2 cellular contexts compared by ENCODE assay signal in the genomic region with DNA sequence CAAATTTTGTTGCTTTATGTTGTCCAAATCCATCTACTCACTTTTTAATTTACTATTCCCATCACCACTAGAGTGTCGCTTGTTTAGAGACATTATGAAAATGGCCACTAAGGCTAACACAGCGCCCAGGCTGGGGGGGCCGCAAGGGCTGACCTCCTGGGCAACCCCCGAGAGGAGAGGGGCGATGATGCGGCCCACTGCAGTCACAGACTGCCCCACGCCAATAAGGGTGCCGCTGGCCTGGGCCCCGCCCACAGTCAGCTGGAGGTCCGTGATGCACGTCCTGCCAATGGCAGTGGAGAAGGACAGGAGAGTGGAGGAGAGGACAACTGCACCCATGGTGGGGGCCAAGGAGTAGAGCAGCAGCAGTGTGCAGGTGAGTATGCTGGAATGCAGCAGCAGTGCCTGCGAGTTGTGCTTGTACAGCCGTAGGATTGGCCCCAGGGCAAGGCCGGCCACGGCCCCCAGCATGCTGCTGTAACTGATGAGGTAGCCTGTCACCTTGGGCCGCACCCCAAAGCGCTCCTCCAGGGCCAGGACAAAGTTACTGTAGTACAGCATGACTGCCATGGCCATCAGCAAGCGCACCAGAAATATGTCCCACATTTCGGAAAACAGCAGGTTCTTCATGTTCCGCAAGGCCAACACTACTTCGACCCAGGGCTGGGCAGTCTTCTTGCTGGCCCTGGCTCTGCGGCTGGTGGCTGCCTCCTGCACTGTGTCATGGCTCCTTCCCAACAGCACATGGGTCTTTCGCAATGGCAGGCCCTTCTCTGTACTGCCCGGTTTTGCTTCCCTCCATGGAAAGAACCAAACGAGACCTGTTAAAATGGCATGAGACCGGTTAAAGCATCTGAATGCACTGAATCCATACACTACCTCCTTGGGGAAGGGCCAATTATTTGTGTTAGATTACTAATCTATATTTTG.
TF ChIP-seq lines count a peak whose summit lies in the region.

No MANE protein-coding gene starts in this region.

TF ChIP-seq in GM23338, 12 proteins besides CTCF, POLR2A, EP300 and RAD21 (continued from another document and continues in another):
- TF ChIP-seq EZH2phosphoT487 (IDR thresholded peaks at IDR 0.05; ENCODE audit: unreplicated experiment) (no peak), STAT1 (IDR thresholded peaks at IDR 0.05; ENCODE audit: unreplicated experiment) (no peak), EZH2 (IDR thresholded peaks at IDR 0.05; ENCODE audit: low read depth, unreplicated experiment) (no peak)
- TF ChIP-seq, protein P1, sequence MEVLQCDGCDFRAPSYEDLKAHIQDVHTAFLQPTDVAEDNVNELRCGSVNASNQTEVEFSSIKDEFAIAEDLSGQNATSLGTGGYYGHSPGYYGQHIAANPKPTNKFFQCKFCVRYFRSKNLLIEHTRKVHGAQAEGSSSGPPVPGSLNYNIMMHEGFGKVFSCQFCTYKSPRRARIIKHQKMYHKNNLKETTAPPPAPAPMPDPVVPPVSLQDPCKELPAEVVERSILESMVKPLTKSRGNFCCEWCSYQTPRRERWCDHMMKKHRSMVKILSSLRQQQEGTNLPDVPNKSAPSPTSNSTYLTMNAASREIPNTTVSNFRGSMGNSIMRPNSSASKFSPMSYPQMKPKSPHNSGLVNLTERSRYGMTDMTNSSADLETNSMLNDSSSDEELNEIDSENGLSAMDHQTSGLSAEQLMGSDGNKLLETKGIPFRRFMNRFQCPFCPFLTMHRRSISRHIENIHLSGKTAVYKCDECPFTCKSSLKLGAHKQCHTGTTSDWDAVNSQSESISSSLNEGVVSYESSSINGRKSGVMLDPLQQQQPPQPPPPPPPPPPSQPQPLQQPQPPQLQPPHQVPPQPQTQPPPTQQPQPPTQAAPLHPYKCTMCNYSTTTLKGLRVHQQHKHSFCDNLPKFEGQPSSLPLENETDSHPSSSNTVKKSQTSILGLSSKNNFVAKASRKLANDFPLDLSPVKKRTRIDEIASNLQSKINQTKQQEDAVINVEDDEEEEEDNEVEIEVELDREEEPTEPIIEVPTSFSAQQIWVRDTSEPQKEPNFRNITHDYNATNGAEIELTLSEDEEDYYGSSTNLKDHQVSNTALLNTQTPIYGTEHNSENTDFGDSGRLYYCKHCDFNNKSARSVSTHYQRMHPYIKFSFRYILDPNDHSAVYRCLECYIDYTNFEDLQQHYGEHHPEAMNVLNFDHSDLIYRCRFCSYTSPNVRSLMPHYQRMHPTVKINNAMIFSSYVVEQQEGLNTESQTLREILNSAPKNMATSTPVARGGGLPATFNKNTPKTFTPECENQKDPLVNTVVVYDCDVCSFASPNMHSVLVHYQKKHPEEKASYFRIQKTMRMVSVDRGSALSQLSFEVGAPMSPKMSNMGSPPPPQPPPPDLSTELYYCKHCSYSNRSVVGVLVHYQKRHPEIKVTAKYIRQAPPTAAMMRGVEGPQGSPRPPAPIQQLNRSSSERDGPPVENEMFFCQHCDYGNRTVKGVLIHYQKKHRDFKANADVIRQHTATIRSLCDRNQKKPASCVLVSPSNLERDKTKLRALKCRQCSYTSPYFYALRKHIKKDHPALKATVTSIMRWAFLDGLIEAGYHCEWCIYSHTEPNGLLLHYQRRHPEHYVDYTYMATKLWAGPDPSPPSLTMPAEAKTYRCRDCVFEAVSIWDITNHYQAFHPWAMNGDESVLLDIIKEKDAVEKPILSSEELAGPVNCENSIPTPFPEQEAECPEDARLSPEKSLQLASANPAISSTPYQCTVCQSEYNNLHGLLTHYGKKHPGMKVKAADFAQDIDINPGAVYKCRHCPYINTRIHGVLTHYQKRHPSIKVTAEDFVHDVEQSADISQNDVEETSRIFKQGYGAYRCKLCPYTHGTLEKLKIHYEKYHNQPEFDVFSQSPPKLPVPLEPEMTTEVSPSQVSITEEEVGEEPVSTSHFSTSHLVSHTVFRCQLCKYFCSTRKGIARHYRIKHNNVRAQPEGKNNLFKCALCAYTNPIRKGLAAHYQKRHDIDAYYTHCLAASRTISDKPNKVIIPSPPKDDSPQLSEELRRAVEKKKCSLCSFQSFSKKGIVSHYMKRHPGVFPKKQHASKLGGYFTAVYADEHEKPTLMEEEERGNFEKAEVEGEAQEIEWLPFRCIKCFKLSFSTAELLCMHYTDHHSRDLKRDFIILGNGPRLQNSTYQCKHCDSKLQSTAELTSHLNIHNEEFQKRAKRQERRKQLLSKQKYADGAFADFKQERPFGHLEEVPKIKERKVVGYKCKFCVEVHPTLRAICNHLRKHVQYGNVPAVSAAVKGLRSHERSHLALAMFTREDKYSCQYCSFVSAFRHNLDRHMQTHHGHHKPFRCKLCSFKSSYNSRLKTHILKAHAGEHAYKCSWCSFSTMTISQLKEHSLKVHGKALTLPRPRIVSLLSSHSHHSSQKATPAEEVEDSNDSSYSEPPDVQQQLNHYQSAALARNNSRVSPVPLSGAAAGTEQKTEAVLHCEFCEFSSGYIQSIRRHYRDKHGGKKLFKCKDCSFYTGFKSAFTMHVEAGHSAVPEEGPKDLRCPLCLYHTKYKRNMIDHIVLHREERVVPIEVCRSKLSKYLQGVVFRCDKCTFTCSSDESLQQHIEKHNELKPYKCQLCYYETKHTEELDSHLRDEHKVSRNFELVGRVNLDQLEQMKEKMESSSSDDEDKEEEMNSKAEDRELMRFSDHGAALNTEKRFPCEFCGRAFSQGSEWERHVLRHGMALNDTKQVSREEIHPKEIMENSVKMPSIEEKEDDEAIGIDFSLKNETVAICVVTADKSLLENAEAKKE (CRISPR knock-in tag; IDR thresholded peaks at IDR 0.05) = no peak
- TF ChIP-seq, protein P2, sequence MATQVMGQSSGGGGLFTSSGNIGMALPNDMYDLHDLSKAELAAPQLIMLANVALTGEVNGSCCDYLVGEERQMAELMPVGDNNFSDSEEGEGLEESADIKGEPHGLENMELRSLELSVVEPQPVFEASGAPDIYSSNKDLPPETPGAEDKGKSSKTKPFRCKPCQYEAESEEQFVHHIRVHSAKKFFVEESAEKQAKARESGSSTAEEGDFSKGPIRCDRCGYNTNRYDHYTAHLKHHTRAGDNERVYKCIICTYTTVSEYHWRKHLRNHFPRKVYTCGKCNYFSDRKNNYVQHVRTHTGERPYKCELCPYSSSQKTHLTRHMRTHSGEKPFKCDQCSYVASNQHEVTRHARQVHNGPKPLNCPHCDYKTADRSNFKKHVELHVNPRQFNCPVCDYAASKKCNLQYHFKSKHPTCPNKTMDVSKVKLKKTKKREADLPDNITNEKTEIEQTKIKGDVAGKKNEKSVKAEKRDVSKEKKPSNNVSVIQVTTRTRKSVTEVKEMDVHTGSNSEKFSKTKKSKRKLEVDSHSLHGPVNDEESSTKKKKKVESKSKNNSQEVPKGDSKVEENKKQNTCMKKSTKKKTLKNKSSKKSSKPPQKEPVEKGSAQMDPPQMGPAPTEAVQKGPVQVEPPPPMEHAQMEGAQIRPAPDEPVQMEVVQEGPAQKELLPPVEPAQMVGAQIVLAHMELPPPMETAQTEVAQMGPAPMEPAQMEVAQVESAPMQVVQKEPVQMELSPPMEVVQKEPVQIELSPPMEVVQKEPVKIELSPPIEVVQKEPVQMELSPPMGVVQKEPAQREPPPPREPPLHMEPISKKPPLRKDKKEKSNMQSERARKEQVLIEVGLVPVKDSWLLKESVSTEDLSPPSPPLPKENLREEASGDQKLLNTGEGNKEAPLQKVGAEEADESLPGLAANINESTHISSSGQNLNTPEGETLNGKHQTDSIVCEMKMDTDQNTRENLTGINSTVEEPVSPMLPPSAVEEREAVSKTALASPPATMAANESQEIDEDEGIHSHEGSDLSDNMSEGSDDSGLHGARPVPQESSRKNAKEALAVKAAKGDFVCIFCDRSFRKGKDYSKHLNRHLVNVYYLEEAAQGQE (IDR thresholded peaks at IDR 0.05; ENCODE audit: unreplicated experiment) = no peak
- TF ChIP-seq, protein P3, sequence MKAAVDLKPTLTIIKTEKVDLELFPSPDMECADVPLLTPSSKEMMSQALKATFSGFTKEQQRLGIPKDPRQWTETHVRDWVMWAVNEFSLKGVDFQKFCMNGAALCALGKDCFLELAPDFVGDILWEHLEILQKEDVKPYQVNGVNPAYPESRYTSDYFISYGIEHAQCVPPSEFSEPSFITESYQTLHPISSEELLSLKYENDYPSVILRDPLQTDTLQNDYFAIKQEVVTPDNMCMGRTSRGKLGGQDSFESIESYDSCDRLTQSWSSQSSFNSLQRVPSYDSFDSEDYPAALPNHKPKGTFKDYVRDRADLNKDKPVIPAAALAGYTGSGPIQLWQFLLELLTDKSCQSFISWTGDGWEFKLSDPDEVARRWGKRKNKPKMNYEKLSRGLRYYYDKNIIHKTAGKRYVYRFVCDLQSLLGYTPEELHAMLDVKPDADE (IDR thresholded peaks at IDR 0.05) = no peak

TF ChIP-seq in HepG2, 621 proteins besides CTCF, POLR2A, EP300 and RAD21:
- TF ChIP-seq NRL (CRISPR knock-in tag; IDR thresholded peaks at IDR 0.05; ENCODE audit: borderline replicate concordance) (0 out of 2 replicates have a peak, but pooled peaks have one; percentile 46), CEBPG (CRISPR knock-in tag; IDR thresholded peaks at IDR 0.05) (peak; percentile 34; the same call in 1 of the 2 replicates), PHF5A (CRISPR knock-in tag; IDR thresholded peaks at IDR 0.05; ENCODE audit: low read depth, unreplicated experiment) (no peak), CEBPB (IDR thresholded peaks at IDR 0.05; ENCODE audit: borderline replicate concordance, low read depth, low read length) (peak; percentile 86), SRSF1 (optimal IDR thresholded peaks at IDR 0.05; ENCODE audit: low read depth, low read length) (peak; percentile 43), ZNF484 (CRISPR knock-in tag; IDR thresholded peaks at IDR 0.05; ENCODE audit: borderline replicate concordance, low read depth) (no peak), AGO2 (optimal IDR thresholded peaks at IDR 0.05; ENCODE audit: low read depth, low read length) (peak; percentile 25), ZNF768 (CRISPR knock-in tag; IDR thresholded peaks at IDR 0.05) (no peak)
- TF ChIP-seq, protein P4, sequence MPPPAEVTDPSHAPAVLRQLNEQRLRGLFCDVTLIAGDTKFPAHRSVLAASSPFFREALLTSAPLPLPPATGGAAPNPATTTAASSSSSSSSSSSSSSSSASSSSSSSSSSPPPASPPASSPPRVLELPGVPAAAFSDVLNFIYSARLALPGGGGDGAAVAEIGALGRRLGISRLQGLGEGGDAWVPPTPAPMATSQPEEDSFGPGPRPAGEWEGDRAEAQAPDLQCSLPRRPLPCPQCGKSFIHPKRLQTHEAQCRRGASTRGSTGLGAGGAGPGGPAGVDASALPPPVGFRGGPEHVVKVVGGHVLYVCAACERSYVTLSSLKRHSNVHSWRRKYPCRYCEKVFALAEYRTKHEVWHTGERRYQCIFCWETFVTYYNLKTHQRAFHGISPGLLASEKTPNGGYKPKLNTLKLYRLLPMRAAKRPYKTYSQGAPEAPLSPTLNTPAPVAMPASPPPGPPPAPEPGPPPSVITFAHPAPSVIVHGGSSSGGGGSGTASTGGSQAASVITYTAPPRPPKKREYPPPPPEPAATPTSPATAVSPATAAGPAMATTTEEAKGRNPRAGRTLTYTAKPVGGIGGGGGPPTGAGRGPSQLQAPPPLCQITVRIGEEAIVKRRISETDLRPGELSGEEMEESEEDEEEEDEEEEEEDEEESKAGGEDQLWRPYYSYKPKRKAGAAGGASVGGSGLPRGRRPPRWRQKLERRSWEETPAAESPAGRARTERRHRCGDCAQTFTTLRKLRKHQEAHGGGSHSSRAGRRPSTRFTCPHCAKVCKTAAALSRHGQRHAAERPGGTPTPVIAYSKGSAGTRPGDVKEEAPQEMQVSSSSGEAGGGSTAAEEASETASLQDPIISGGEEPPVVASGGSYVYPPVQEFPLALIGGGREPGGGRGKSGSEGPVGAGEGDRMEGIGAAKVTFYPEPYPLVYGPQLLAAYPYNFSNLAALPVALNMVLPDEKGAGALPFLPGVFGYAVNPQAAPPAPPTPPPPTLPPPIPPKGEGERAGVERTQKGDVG (CRISPR knock-in tag; IDR thresholded peaks at IDR 0.05; ENCODE audit: borderline replicate concordance) = no peak
